Comparison of ENCODE assay signal across 23 cellular contexts in the genomic region with DNA sequence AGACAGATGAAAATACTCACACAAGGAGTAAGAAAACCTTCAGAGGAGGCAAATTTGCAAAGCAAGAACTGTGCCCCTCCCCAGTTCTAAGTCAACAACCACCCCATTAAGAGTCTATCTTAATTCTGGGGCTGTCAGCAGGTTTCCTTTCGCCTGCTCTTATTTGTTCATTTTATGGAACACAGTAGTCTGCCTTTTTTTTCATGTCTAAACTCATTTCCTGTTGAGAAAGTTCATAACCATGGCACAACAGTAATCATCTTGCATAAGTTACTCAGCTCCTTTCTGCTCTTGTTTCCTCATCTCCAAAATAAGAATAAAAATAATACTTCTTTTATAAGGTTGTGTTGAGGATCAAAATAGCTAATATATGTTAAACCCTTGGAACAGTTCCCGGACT. TPM values are rescaled to one million over a fixed set of nuclear protein-coding genes. Genes with fewer than 3 reads are reported as not detected.
DNase-seq lines count a peak whose midpoint lies in the region; ATAC-seq and TF ChIP-seq lines count a peak whose summit lies in the region.
"Had no signal": no experiment of that assay in that cellular context is flagged by ENCODE, and none has a peak within 500 bp of the region (broad histone marks: within the 10 kb centered on the region; RNA-seq: fewer than 3 reads in every experiment).

No MANE protein-coding gene starts in this region.

- WGBS in right cardiac atrium, result 67% methylated on average over 2 of the region's 2 CpGs
- WGBS in mesenchymal stem cell, result 75% methylated on average over 1 of the region's 2 CpGs

- H4K91ac ChIP-seq in mesenchymal stem cell (ENCODE audit: low read length), result no peak overlapping the region

- no peaks in the 10 kb centered on the region for H3K36me3 ChIP-seq in mesenchymal stem cell (ENCODE audit: control insufficient read depth in 1 of 2, insufficient read depth in 2 of 2, low read depth in 1 of 2, low read length in 2 of 2)

- no peak overlapping the region for H3K9ac ChIP-seq in mesenchymal stem cell (ENCODE audit: low read length)

- no peaks in the 10 kb centered on the region for H3K79me1 ChIP-seq in mesenchymal stem cell (replicated peaks; ENCODE audit: low read length, poor library complexity, severe bottlenecking)

- intact Hi-C loops in left ventricle myocardium superior (cut with micrococcal nuclease), result no loop called here
- intact Hi-C loops in right cardiac atrium (cut with DNase I), result no loop called here

- H2AK5ac ChIP-seq in mesenchymal stem cell (ENCODE audit: low read length, severe bottlenecking), result no peak overlapping the region

- no peak overlapping the region for H3K4ac ChIP-seq in mesenchymal stem cell (ENCODE audit: low read depth in 1 of 2, low read length in 2 of 2)

- peak; percentile 48 for ATAC-seq in left ventricle myocardium superior
- ATAC-seq in right cardiac atrium, result no peak
- ATAC-seq: left lobe of liver; stimulated activated effector memory CD8-positive, alpha-beta T cell treated with anti-CD3 and anti-CD28 coated beads, Interleukin-12 subunit alpha, Interleukin-12 subunit beta, amount 100 ng/mL, for 72 hours; T-helper 17 cell had no signal

- H3K27me3 ChIP-seq in right cardiac atrium (ENCODE audit: control insufficient read depth, insufficient read depth) (no peaks in the 10 kb centered on the region), mesenchymal stem cell (ENCODE audit: control insufficient read depth in 1 of 2, insufficient read depth in 1 of 2, low read length in 2 of 2) (no peaks in the 10 kb centered on the region)
- H3K27me3 ChIP-seq: testis had no signal

- H3K14ac ChIP-seq in mesenchymal stem cell (ENCODE audit: low read length in 2 of 2), result no peak overlapping the region

- no peak overlapping the region for H2AFZ ChIP-seq in mesenchymal stem cell (ENCODE audit: low read depth, low read length)

- H4K8ac ChIP-seq in mesenchymal stem cell (ENCODE audit: low read length), result no peak overlapping the region

- no peak overlapping the region for H2BK12ac ChIP-seq in mesenchymal stem cell (ENCODE audit: low read length in 2 of 2)

- H3K9me3 ChIP-seq in right cardiac atrium (ENCODE audit: control insufficient read depth, low read length), result no peaks in the 10 kb centered on the region
- no peaks in the 10 kb centered on the region for H3K9me3 ChIP-seq in mesenchymal stem cell (ENCODE audit: control insufficient read depth, low read length)
- H3K9me3 ChIP-seq: testis had no signal

- H3K4me2 ChIP-seq in mesenchymal stem cell (ENCODE audit: low read length, poor library complexity, severe bottlenecking), result no peak overlapping the region

- no peak overlapping the region for H2BK5ac ChIP-seq in mesenchymal stem cell (ENCODE audit: low read depth, low read length, poor library complexity, severe bottlenecking)

- H3K23ac ChIP-seq in mesenchymal stem cell (ENCODE audit: low read length in 2 of 2), result no peak overlapping the region

- no peak overlapping the region for H2BK15ac ChIP-seq in mesenchymal stem cell (ENCODE audit: low read depth, poor library complexity, severe bottlenecking)

- H3K4me3 ChIP-seq in right cardiac atrium (ENCODE audit: low read length), result no peak overlapping the region
- no peak overlapping the region for H3K4me3 ChIP-seq in epithelial cell of esophagus (ENCODE audit: low read length)
- H3K4me3 ChIP-seq in mesenchymal stem cell (ENCODE audit: insufficient read depth in 1 of 2, low read depth in 1 of 2, low read length in 2 of 2), result no peak overlapping the region
- H3K4me3 ChIP-seq: testis had no signal

- H3K27ac ChIP-seq in right cardiac atrium (ENCODE audit: low read length) (no peak overlapping the region), mesenchymal stem cell (ENCODE audit: low read length, poor library complexity, severe bottlenecking) (no peak overlapping the region)
- H3K27ac ChIP-seq: HL-60, testis had no signal

- no peak for DNase-seq in left ventricle myocardium superior
- no peak for DNase-seq in right cardiac atrium
- DNase-seq in NOMO-1 treated with DMSO at 0.1 percent for 48 hours (lab: John Stamatoyannopoulos, UW; ENCODE audit: unreplicated experiment), result peak; percentile 44
- DNase-seq in epithelial cell of esophagus (ENCODE audit: low read depth), result peak; percentile 13
- no peak for DNase-seq in A172 (ENCODE audit: low spot score)
- DNase-seq in SHP77 (lab: John Stamatoyannopoulos, UW), result no peak
- no peak for DNase-seq in mesenchymal stem cell
- DNase-seq in NCI-H2029 (lab: John Stamatoyannopoulos, UW), result no peak
- DNase-seq: activated B cell treated with CpG ODN at 0.5 μM for 24 hours; activated CD4-positive, alpha-beta memory T cell treated with anti-CD3 and anti-CD28 coated beads for 36 hours; amniotic stem cell; caudate nucleus; CD8-positive, alpha-beta memory T cell; DMS79; glutamatergic neuron; NCI-H187 treated with DMSO at 0.1 percent for 48 hours; posterior cingulate gyrus; SHP77 treated with DMSO at 0.1 percent for 48 hours; T-helper 17 cell; testis had no signal

- no peak overlapping the region for H3K18ac ChIP-seq in mesenchymal stem cell (ENCODE audit: low read depth in 1 of 2, low read length in 2 of 2)

- H3K4me1 ChIP-seq in right cardiac atrium (ENCODE audit: control insufficient read depth, insufficient read depth, low read length) (no peaks in the 10 kb centered on the region), mesenchymal stem cell (ENCODE audit: control insufficient read depth, insufficient read depth, low read depth, low read length) (peaks cover 3% of the 10 kb centered on the region)
- H3K4me1 ChIP-seq: testis had no signal

- H2BK120ac ChIP-seq in mesenchymal stem cell (ENCODE audit: low read depth, low read length), result no peak overlapping the region

- no peak for TF ChIP-seq CTCF in epithelial cell of esophagus (IDR thresholded peaks at IDR 0.05; ENCODE audit: insufficient read depth, low read depth, low read length, missing control alignments)

RNA-seq across cellular contexts. Expression of a gene that starts 25.8 kb away (rescaled TPM):
- total RNA-seq in left ventricle myocardium superior (2.1 TPM), right cardiac atrium (1 to 10 TPM; 1.3 to 4.7 (median 3.0) TPM)
- polyA plus RNA-seq in right cardiac atrium, result 1.3 TPM
- total RNA-seq in A172 (2014; rRNA removed; shearing (Covaris generic)), result 12.4 and 13.4 TPM in 2 replicates
- polyA plus RNA-seq in mesenchymal stem cell (2013, experiment 1 of 2), result 0.07 TPM
- polyA plus RNA-seq in mesenchymal stem cell (2013, experiment 2 of 2), result 0.10 TPM
- total RNA-seq: activated B cell treated with CpG ODN at 0.5 μM for 24 hours; activated CD4-positive, alpha-beta memory T cell treated with anti-CD3 and anti-CD28 coated beads for 36 hours; CD8-positive, alpha-beta memory T cell; T-helper 17 cell had no signal

Comparison
In these comparisons a context has a peak if more than half of its experiments do, and no peak if none do; other contexts are left out.
1. DNase-seq: peak in NOMO-1 treated with DMSO at 0.1 percent for 48 hours (single experiment) and epithelial cell of esophagus (single experiment); none in left ventricle myocardium superior (single experiment), right cardiac atrium (0 of 3), A172 (single experiment), SHP77 (0 of 2), mesenchymal stem cell (single experiment) and NCI-H2029 (single experiment).